ENCODE assay signal across 9 cellular contexts in genomic region chr5:59187772-59188347, GRCh38.
DNase-seq lines count a peak whose midpoint lies in the region; ATAC-seq and TF ChIP-seq lines count a peak whose summit lies in the region.
"Had no signal": no experiment of that assay in that cellular context is flagged by ENCODE, and none has a peak within 500 bp of the region (broad histone marks: within the 10 kb centered on the region; RNA-seq: fewer than 3 reads in every experiment).

No MANE protein-coding gene starts in this region.

- H3K27ac Mint-ChIP-seq in activated CD4-positive, alpha-beta memory T cell treated with anti-CD3 and anti-CD28 coated beads, Interleukin-2, amount 10 ng/mL, durations not matched to agents 7 days and 5 days, result no peak overlapping the region

- H3K27me3 Mint-ChIP-seq in activated CD4-positive, alpha-beta memory T cell treated with anti-CD3 and anti-CD28 coated beads, Interleukin-2, amount 10 ng/mL, durations not matched to agents 7 days and 5 days, result peaks cover 48% of the 10 kb centered on the region

- peak overlapping the region in 2 of 4 donors; percentile 47 to 52 for H3K27ac ChIP-seq in esophagus squamous epithelium
- H3K27ac ChIP-seq: RWPE1 had no signal

- peak in 1 of 4 donors; percentile 27 for TF ChIP-seq POLR2A in esophagus squamous epithelium (IDR thresholded peaks at IDR 0.05)

- WGBS in esophagus squamous epithelium, 2 donors, result 24 to 50% methylated on average over 4 of the region's 4 CpGs

- H3K36me3 ChIP-seq in esophagus squamous epithelium, result no peaks in the 10 kb centered on the region

- DNase-seq in DMS153 treated with DMSO at 0.1 percent for 48 hours (lab: John Stamatoyannopoulos, UW; ENCODE audit: unreplicated experiment), result peak; percentile 1
- no peak for DNase-seq in DMS153 (lab: John Stamatoyannopoulos, UW)
- DNase-seq in LHCN-M2 (ENCODE audit: low read depth), result peak; percentile 37
- DNase-seq in esophagus squamous epithelium (lab: John Stamatoyannopoulos, UW), result no peak
- DNase-seq in sciatic nerve (ENCODE audit: low spot score), result no peak
- no peak for DNase-seq in A172 (ENCODE audit: low spot score)
- DNase-seq in activated CD4-positive, alpha-beta memory T cell treated with anti-CD3 and anti-CD28 coated beads, Interleukin-2, amount 10 ng/mL, durations not matched to agents 7 days and 5 days, result no peak

- peak; percentile 57 for ATAC-seq in sciatic nerve
- ATAC-seq in GM18517 (IDR thresholded peaks at IDR 0.05; ENCODE audit: unreplicated experiment), result no peak

- H3K9me3 ChIP-seq in esophagus squamous epithelium, result no peaks in the 10 kb centered on the region

- peak overlapping the region in 3 of 4 donors; percentile 12 to 27 (median 13) for H3K4me3 ChIP-seq in esophagus squamous epithelium

- no peaks in the 10 kb centered on the region for H3K36me3 Mint-ChIP-seq in activated CD4-positive, alpha-beta memory T cell treated with anti-CD3 and anti-CD28 coated beads, Interleukin-2, amount 10 ng/mL, durations not matched to agents 7 days and 5 days (ENCODE audit: low read depth)

- CTCF ChIA-PET in activated CD4-positive, alpha-beta memory T cell treated with anti-CD3 and anti-CD28 coated beads, Interleukin-2, amount 10 ng/mL, durations not matched to agents 7 days and 5 days (lab: Charles Lee), result interaction anchor here (0.6 to 5.2 kb wide), 36 partner anchors 8 to 612 kb away, joined by 3 to 53 read pairs (median 5); no protein-coding TSS in a partner anchor

- H3K9me3 Mint-ChIP-seq in activated CD4-positive, alpha-beta memory T cell treated with anti-CD3 and anti-CD28 coated beads, Interleukin-2, amount 10 ng/mL, durations not matched to agents 7 days and 5 days, result no peaks in the 10 kb centered on the region

- peaks cover 8% of the 10 kb centered on the region for H3K4me1 Mint-ChIP-seq in activated CD4-positive, alpha-beta memory T cell treated with anti-CD3 and anti-CD28 coated beads, Interleukin-2, amount 10 ng/mL, durations not matched to agents 7 days and 5 days

- intact Hi-C loops in esophagus squamous epithelium (cut with DNase I), result loop anchor here (10.0 kb wide), 1 partner anchor 177 kb away; no protein-coding TSS in a partner anchor
- intact Hi-C loops in sciatic nerve (cut with DNase I), result loop anchor here (10.0 kb wide), 1 partner anchor 187 kb away; no protein-coding TSS in a partner anchor

- H3K27me3 ChIP-seq in esophagus squamous epithelium, result no peaks in the 10 kb centered on the region

- H3K4me3 Mint-ChIP-seq in activated CD4-positive, alpha-beta memory T cell treated with anti-CD3 and anti-CD28 coated beads, Interleukin-2, amount 10 ng/mL, durations not matched to agents 7 days and 5 days, result no peak overlapping the region

- POLR2A ChIA-PET in activated CD4-positive, alpha-beta memory T cell treated with anti-CD3 and anti-CD28 coated beads, Interleukin-2, amount 10 ng/mL, durations not matched to agents 7 days and 5 days (lab: Charles Lee), result interaction anchor here (1.3 kb wide), 1 partner anchor 193 kb away, joined by 3 read pairs; no protein-coding TSS in a partner anchor

- TF ChIP-seq CTCF in esophagus squamous epithelium (IDR thresholded peaks at IDR 0.05), result no peak

- H3K4me1 ChIP-seq in esophagus squamous epithelium, result peaks cover 0 to 15% (median 0%) of the 10 kb centered on the region in 3 donors

Comparison
In these comparisons a context has a peak if more than half of its experiments do, and no peak if none do; other contexts are left out.
1. DNase-seq: peak in DMS153 treated with DMSO at 0.1 percent for 48 hours (single experiment) and LHCN-M2 (single experiment); none in DMS153 (single experiment), esophagus squamous epithelium (single experiment), sciatic nerve (single experiment), A172 (single experiment) and activated CD4-positive, alpha-beta memory T cell treated with anti-CD3 and anti-CD28 coated beads, Interleukin-2, amount 10 ng/mL, durations not matched to agents 7 days and 5 days (single experiment).